Comparison of ENCODE assay signal across 8 cellular contexts in the genomic region with DNA sequence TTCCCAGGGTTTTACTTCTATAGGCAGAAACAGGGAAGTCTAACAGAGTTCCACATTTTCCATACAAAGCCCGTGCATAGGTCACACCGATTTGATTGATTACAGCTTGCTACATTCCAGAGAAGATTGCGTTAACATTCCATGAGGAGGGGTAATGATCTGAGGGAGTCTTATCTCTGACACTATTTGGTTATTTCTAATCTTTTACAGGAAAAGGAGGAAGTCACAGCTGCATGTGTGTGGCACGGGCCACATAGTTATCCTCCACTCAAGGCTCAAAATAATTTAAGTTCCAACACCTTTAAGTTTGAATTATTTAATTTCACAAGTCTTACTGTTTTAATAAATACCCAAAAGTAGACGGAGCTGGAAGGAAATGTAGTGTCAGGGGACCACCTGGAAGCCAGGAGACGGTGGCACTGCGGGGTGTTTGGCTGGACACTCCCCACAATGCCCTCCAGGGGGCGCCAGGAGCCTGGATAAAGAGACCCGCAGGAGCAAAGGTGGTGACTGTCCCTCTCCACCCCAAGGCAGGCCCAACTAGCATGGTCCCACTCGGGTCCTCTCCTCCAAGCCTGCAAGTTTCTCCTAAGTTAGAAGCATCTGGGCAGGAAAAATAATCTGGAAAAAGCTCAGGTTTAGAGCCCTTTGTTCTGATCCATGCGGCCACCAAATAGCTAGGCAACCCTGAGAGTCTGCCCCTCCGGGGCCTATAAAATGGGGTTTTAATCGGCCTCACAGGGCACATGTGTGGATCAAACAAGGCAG. TPM values are rescaled to one million over a fixed set of nuclear protein-coding genes. Genes with fewer than 3 reads are reported as not detected.
DNase-seq lines count a peak whose midpoint lies in the region; ATAC-seq and TF ChIP-seq lines count a peak whose summit lies in the region.

No MANE protein-coding gene starts in this region.

- no peaks in the 10 kb centered on the region for H3K36me3 Mint-ChIP-seq in T-helper 17 cell (ENCODE audit: low read depth)

- H3K27ac Mint-ChIP-seq in T-helper 17 cell, result peak overlapping the region; percentile 24

- H3K27me3 ChIP-seq in spleen (replicated peaks in 1 of 7), result peaks cover 0 to 48% (median 0%) of the 10 kb centered on the region in 7 donors

- peaks cover 0 to 16% (median 9%) of the 10 kb centered on the region in 6 donors for H3K4me1 ChIP-seq in spleen

- TF ChIP-seq POLR2A in NB4 (IDR thresholded peaks at IDR 0.05; ENCODE audit: extremely low read depth, insufficient read length), result no peak
- no peak for TF ChIP-seq POLR2A in spleen (IDR thresholded peaks at IDR 0.05)

- H3K9me3 ChIP-seq in T-helper 17 cell (ENCODE audit: control insufficient read depth, low read length, poor library complexity, severe bottlenecking) (no peaks in the 10 kb centered on the region), spleen (no peaks in the 10 kb centered on the region)

- in situ Hi-C loops in G401 (cut with HindIII; ENCODE audit: low sequenced_read_pairs), result no loop called here

- peaks cover 9% of the 10 kb centered on the region for H3K4me1 Mint-ChIP-seq in T-helper 17 cell

- ATAC-seq in T-helper 17 cell (peak; percentile 84), GM19328 (IDR thresholded peaks at IDR 0.05; ENCODE audit: unreplicated experiment) (no peak)

- H3K27ac ChIP-seq in spleen, result no peak overlapping the region

- DNase-seq in G401 (ENCODE audit: low spot score) (peak; percentile 65), NB4 (ENCODE audit: low read depth) (peak; percentile 77), T-helper 17 cell (peak; percentile 58 to 76 (median 62)), hepatic stellate cell (ENCODE audit: low spot score) (peak; percentile 85), spleen (peak; percentile 91), putamen (ENCODE audit: low spot score) (no peak)
- peak; percentile 76 for DNase-seq in activated naive CD8-positive, alpha-beta T cell treated with anti-CD3 and anti-CD28 coated beads, Interleukin-2, amount 50 U/mL, for 16 hours (ENCODE audit: low read depth, low spot score)

- no peak overlapping the region for H3K4me3 Mint-ChIP-seq in T-helper 17 cell

- H3K27me3 Mint-ChIP-seq in T-helper 17 cell, result peaks cover 23% of the 10 kb centered on the region

- TF ChIP-seq CTCF in NB4 (IDR thresholded peaks at IDR 0.05; ENCODE audit: low read depth, low read length) (peak; percentile 94), spleen (IDR thresholded peaks at IDR 0.05 in 8 of 11, conservative IDR thresholded peaks at IDR 0.05 in 3 of 11) (peak; percentile 74 to 94 (median 88))

- intact Hi-C loops in spleen (cut with DNase I; ENCODE audit: low total_unique reads), result loop anchor here (2.0 to 5.0 kb wide), 3 partner anchors 96 to 727 kb away; no protein-coding TSS in a partner anchor

- 21 to 27% (median 23%) methylated on average over 13 of the region's 13 CpGs for WGBS in spleen, 5 donors

- H3K4me3 ChIP-seq in NB4 (ENCODE audit: low read depth, low read length) (no peak overlapping the region), spleen (no peak overlapping the region)

- H3K36me3 ChIP-seq in spleen, result no peaks in the 10 kb centered on the region

RNA-seq across cellular contexts. Expression of a gene that starts 20.2 kb away (rescaled TPM):
- 3,912 and 3,929 TPM in 2 replicates for total RNA-seq in G401 (2014; rRNA removed; shearing (Covaris generic))
- total RNA-seq in T-helper 17 cell (1 to 10 TPM in 1 of 2 donors, under 1 TPM in 1; 0.67 to 3.2 TPM), spleen (10 to 100 TPM in 6 of 7 donors, 1 to 10 TPM in 1; 10.0 to 23.1 (median 18.6) TPM)
- 10 to 100 TPM; 16.3 to 21.8 (median 19.3) TPM for polyA plus RNA-seq in spleen

RNA-seq across cellular contexts. Expression of a gene that starts 35.9 kb away (rescaled TPM):
- total RNA-seq in G401 (2014; rRNA removed; shearing (Covaris generic)), result 0.61 TPM in 1 of 2 replicates, not detected in the other
- total RNA-seq in T-helper 17 cell (not detected), spleen (not detected)
- polyA plus RNA-seq in spleen, result under 1 TPM in 2 of 3 donors, not detected in 1; 0.24 to 0.83 TPM

RNA-seq across cellular contexts. Expression of a gene that starts 50.6 kb away (rescaled TPM):
- not detected in 2 replicates for total RNA-seq in G401 (2014; rRNA removed; shearing (Covaris generic))
- total RNA-seq in T-helper 17 cell (not detected), spleen (under 1 TPM in 1 of 7 donors, not detected in 6; 0.37 TPM)
- polyA plus RNA-seq in spleen, result under 1 TPM in 2 of 3 donors, not detected in 1; 0.15 to 0.19 TPM

Comparison
In these comparisons a context has a peak if more than half of its experiments do, and no peak if none do; other contexts are left out.
1. RNA of a gene that starts 20.2 kb away (total RNA-seq): 3,912 to 3,929 TPM in G401; 10.0 to 23.1 TPM in spleen and 0.67 to 3.2 TPM in T-helper 17 cell; every median in the first group is over 100 times any median in the second.